Comparison of ENCODE assay signal across 1 cellular context in the genomic region with DNA sequence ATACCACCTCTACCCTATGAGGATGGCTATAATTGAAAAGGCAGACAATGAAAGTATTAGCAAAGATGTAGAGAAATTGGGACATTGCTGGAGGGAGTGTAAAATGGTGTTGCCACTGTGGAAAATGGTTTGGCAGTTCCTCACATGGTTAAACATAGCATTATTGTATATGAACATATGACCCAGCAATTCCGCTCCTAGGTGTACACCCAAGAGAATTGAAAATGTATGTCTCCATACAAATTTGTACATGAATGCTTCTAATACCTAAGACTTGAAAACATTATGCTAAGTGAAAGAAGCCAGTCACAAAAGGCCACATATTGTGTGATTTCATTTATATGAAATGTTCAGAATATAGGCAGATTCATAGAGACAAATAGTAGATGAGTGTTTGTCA.
TF ChIP-seq lines count a peak whose summit lies in the region.

No MANE protein-coding gene starts in this region.

TF ChIP-seq in endothelial cell of umbilical vein, 7 proteins besides CTCF, POLR2A, EP300 and RAD21:
- TF ChIP-seq JUN (IDR thresholded peaks at IDR 0.05; ENCODE audit: borderline replicate concordance, insufficient read depth, insufficient read length, low read depth): no peak
- TF ChIP-seq GATA2 (IDR thresholded peaks at IDR 0.05; ENCODE audit: insufficient read depth, insufficient read length, low read depth, low read length): no peak
- no peak for TF ChIP-seq FOS (IDR thresholded peaks at IDR 0.05; ENCODE audit: borderline replicate concordance, insufficient read depth, low read length)
- no peak for TF ChIP-seq MYC (IDR thresholded peaks at IDR 0.05; ENCODE audit: low read depth, low read length)
- TF ChIP-seq EZH2 (IDR thresholded peaks at IDR 0.05; ENCODE audit: borderline replicate concordance, low read depth, low read length, severe bottlenecking): no peak
- TF ChIP-seq, protein P1, sequence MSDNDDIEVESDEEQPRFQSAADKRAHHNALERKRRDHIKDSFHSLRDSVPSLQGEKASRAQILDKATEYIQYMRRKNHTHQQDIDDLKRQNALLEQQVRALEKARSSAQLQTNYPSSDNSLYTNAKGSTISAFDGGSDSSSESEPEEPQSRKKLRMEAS (IDR thresholded peaks at IDR 0.05; ENCODE audit: insufficient read depth, insufficient read length): no peak
- no peak for TF ChIP-seq POLR2AphosphoS5 (IDR thresholded peaks at IDR 0.05; ENCODE audit: insufficient read depth, low read depth, low read length)
TF ChIP-seq in endothelial cell of umbilical vein: peak in this region for 0.
